ENCODE assay signal across 12 cellular contexts in genomic region chr12:32548691-32549412, GRCh38.
DNase-seq lines count a peak whose midpoint lies in the region; ATAC-seq, FAIRE-seq and TF ChIP-seq lines count a peak whose summit lies in the region.
"Had no signal": no experiment of that assay in that cellular context is flagged by ENCODE, and none has a peak within 500 bp of the region (broad histone marks: within the 10 kb centered on the region; RNA-seq: fewer than 3 reads in every experiment).

No MANE protein-coding gene starts in this region.

- H3K27ac ChIP-seq in cingulate gyrus (ENCODE audit: low read depth, low read length) = peak overlapping the region; percentile 89
- H3K27ac ChIP-seq in right lobe of liver = peak overlapping the region; percentile 2 to 43 (median 41)
- H3K27ac ChIP-seq in subcutaneous abdominal adipose tissue (ENCODE audit: low read depth, low read length) = peak overlapping the region; percentile 91

- H3K27me3 ChIP-seq in right lobe of liver (no peaks in the 10 kb centered on the region), subcutaneous abdominal adipose tissue (ENCODE audit: control insufficient read depth in 5 of 5, insufficient read depth in 4 of 5, low read length in 5 of 5) (no peaks in the 10 kb centered on the region)

- no peak overlapping the region for H3K4me3 Mint-ChIP-seq in activated T-helper 17 cell treated with anti-CD3 and anti-CD28 coated beads, Interleukin-2, amount 50 U/mL, for 72 hours
- H3K4me3 Mint-ChIP-seq: naive thymus-derived CD4-positive, alpha-beta T cell had no signal

- FAIRE-seq in H54 (lab: Jason Lieb, UNC) = no peak
- FAIRE-seq: G401.6 had no signal

- intact Hi-C loops in right lobe of liver (cut with DNase I) = no loop called here

- H3K27ac Mint-ChIP-seq in activated T-helper 17 cell treated with anti-CD3 and anti-CD28 coated beads, Interleukin-2, amount 50 U/mL, for 72 hours = no peak overlapping the region
- H3K27ac Mint-ChIP-seq: naive thymus-derived CD4-positive, alpha-beta T cell had no signal

- no peak for TF ChIP-seq CTCF in right lobe of liver (IDR thresholded peaks at IDR 0.05)

- H3K4me1 ChIP-seq in right lobe of liver = peaks cover 0 to 60% (median 28%) of the 10 kb centered on the region in 4 donors
- H3K4me1 ChIP-seq in subcutaneous abdominal adipose tissue (ENCODE audit: control insufficient read depth in 5 of 5, insufficient read depth in 5 of 5, low read length in 5 of 5) = peaks cover 6 to 55% (median 48%) of the 10 kb centered on the region in 5 donors

- no peaks in the 10 kb centered on the region for H3K9me3 Mint-ChIP-seq in activated T-helper 17 cell treated with anti-CD3 and anti-CD28 coated beads, Interleukin-2, amount 50 U/mL, for 72 hours

- DNase-seq in H54 (ENCODE audit: insufficient read length, low spot score) (peak; percentile 7), right lobe of liver (peak in 1 of 3 donors; percentile 73), NCI-H748 treated with DMSO at 0.1 percent for 48 hours (lab: John Stamatoyannopoulos, UW) (no peak), DMS153 (lab: John Stamatoyannopoulos, UW) (no peak)
- DNase-seq: activated CD4-positive, alpha-beta T cell treated with anti-CD3 and anti-CD28 coated beads for 1 hour; naive thymus-derived CD4-positive, alpha-beta T cell; NCI-H524 had no signal

- H3K9me3 ChIP-seq in right lobe of liver (no peaks in the 10 kb centered on the region), subcutaneous abdominal adipose tissue (ENCODE audit: control insufficient read depth in 5 of 5, low read length in 5 of 5) (no peaks in the 10 kb centered on the region)

- WGBS in right lobe of liver (ENCODE audit: insufficient coverage, low coverage, low lambda C conversion rate, missing lambda C conversion rate) = 30% methylated on average over 8 of the region's 8 CpGs

- H3K4me3 ChIP-seq in right lobe of liver (no peak overlapping the region), subcutaneous abdominal adipose tissue (ENCODE audit: low read depth in 1 of 5, low read length in 5 of 5) (peak overlapping the region in 3 of 5 donors; percentile 9 to 25 (median 24))

- ATAC-seq in right lobe of liver (peak; percentile 75 to 81 (median 76)), HG03469 (IDR thresholded peaks at IDR 0.05; ENCODE audit: unreplicated experiment) (no peak)
- ATAC-seq in activated T-helper 17 cell treated with anti-CD3 and anti-CD28 coated beads, Interleukin-2, amount 50 U/mL, for 72 hours (replicated peaks) = no peak
- ATAC-seq: naive thymus-derived CD4-positive, alpha-beta T cell had no signal

- H3K27me3 Mint-ChIP-seq in activated T-helper 17 cell treated with anti-CD3 and anti-CD28 coated beads, Interleukin-2, amount 50 U/mL, for 72 hours = peaks cover 4% of the 10 kb centered on the region

- no peaks in the 10 kb centered on the region for H3K36me3 ChIP-seq in right lobe of liver
- peaks cover 0 to 3% (median 0%) of the 10 kb centered on the region in 5 donors for H3K36me3 ChIP-seq in subcutaneous abdominal adipose tissue (ENCODE audit: control insufficient read depth in 5 of 5, insufficient read depth in 5 of 5, low read length in 5 of 5)

- TF ChIP-seq POLR2A in H54 (IDR thresholded peaks at IDR 0.05; ENCODE audit: low read depth, low read length) = no peak
- TF ChIP-seq POLR2A in right lobe of liver (IDR thresholded peaks at IDR 0.05) = no peak

- H3K9ac ChIP-seq in subcutaneous abdominal adipose tissue (ENCODE audit: low read length in 5 of 5) = peak overlapping the region; percentile 12 to 76 (median 52)

- H3K4me1 Mint-ChIP-seq in activated T-helper 17 cell treated with anti-CD3 and anti-CD28 coated beads, Interleukin-2, amount 50 U/mL, for 72 hours = no peaks in the 10 kb centered on the region

- H3K36me3 Mint-ChIP-seq in activated T-helper 17 cell treated with anti-CD3 and anti-CD28 coated beads, Interleukin-2, amount 50 U/mL, for 72 hours (ENCODE audit: low read depth) = no peaks in the 10 kb centered on the region
- H3K36me3 Mint-ChIP-seq: naive thymus-derived CD4-positive, alpha-beta T cell had no signal

Comparison
In these comparisons a context has a peak if more than half of its experiments do, and no peak if none do; other contexts are left out.
1. H3K27ac ChIP-seq: peak in every context shown above with its lines; median percentile 91 in subcutaneous abdominal adipose tissue; 89 in cingulate gyrus; 41 in right lobe of liver.
2. ATAC-seq: peak in right lobe of liver (4 of 4); none in HG03469 (single experiment) and activated T-helper 17 cell treated with anti-CD3 and anti-CD28 coated beads, Interleukin-2, amount 50 U/mL, for 72 hours (single experiment).
3. H3K4me3 ChIP-seq: peak in subcutaneous abdominal adipose tissue (3 of 5); none in right lobe of liver (0 of 3).